ENCODE assay signal across 8 cellular contexts in genomic region chr12:107903377-107904061, GRCh38.
A peak's percentile ranks its signal among the peaks of the same experiment; 100 is the strongest.
DNase-seq lines count a peak whose midpoint lies in the region; ATAC-seq and TF ChIP-seq lines count a peak whose summit lies in the region.

No MANE protein-coding gene starts in this region.

- no peaks in the 10 kb centered on the region for H3K9me3 ChIP-seq in mucosa of descending colon
- no peaks in the 10 kb centered on the region for H3K9me3 ChIP-seq in thoracic aorta

- ATAC-seq in GM19468 (IDR thresholded peaks at IDR 0.05; ENCODE audit: extremely low read depth, unreplicated experiment) (peak; percentile 45), HG03521 (IDR thresholded peaks at IDR 0.05; ENCODE audit: unreplicated experiment) (peak; percentile 93), mucosa of descending colon (peak; percentile 97), thoracic aorta (ENCODE audit: insufficient number of reproducible peaks, low FRiP score, low read depth) (no peak)

- H3K4me3 Mint-ChIP-seq in chondrocyte (ENCODE audit: unreplicated experiment), result peak overlapping the region; percentile 61

- H3K27me3 ChIP-seq in GM06990 (replicated peaks; ENCODE audit: control insufficient read depth, insufficient read depth, low read length) (no peaks in the 10 kb centered on the region; the same call in 1 of the 2 replicates), thoracic aorta (replicated peaks; ENCODE audit: insufficient read depth) (no peaks in the 10 kb centered on the region)

- H3K4me1 ChIP-seq in mucosa of descending colon (ENCODE audit: low read depth) (peaks cover 7% of the 10 kb centered on the region), thoracic aorta (ENCODE audit: control insufficient read depth in 1 of 2, low read depth in 2 of 2) (peaks cover 5 to 6% of the 10 kb centered on the region in 2 donors)

- peaks cover 12% of the 10 kb centered on the region for H3K4me1 Mint-ChIP-seq in chondrocyte (ENCODE audit: low read depth)

- peak overlapping the region; percentile 69 for H3K4me3 ChIP-seq in GM06990 (replicated peaks; ENCODE audit: low read depth, low read length)
- H3K4me3 ChIP-seq in mucosa of descending colon, result no peak overlapping the region
- peak overlapping the region; percentile 66 for H3K4me3 ChIP-seq in thoracic aorta

- H3K27ac ChIP-seq in RWPE1 (no peak overlapping the region), thoracic aorta (no peak overlapping the region)

- H3K9me3 Mint-ChIP-seq in chondrocyte (ENCODE audit: low read depth), result peaks cover 2% of the 10 kb centered on the region

- TF ChIP-seq CTCF in GM06990 (IDR thresholded peaks at IDR 0.05; ENCODE audit: insufficient read depth, low read length, poor library complexity, severe bottlenecking) (no peak), RWPE1 (conservative IDR thresholded peaks at IDR 0.05; ENCODE audit: low read depth) (no peak), chondrocyte (IDR thresholded peaks at IDR 0.05) (no peak), mucosa of descending colon (IDR thresholded peaks at IDR 0.05) (no peak), thoracic aorta (IDR thresholded peaks at IDR 0.05) (no peak)

- POLR2A ChIA-PET in RWPE1 (lab: Yijun Ruan, JAX; ENCODE audit: low non-redundant PET), result no interaction called here

- intact Hi-C loops in mucosa of descending colon (cut with DNase I, micrococcal nuclease), result no loop called here

- peak; percentile 93 for DNase-seq in GM06990 (ENCODE audit: extremely low read depth, insufficient read length)
- DNase-seq in RWPE1 (ENCODE audit: low spot score), result peak; percentile 59
- no peak for DNase-seq in chondrocyte (ENCODE audit: low spot score)
- DNase-seq in mucosa of descending colon, result peak; percentile 85 to 89 (median 88)
- no peak for DNase-seq in thoracic aorta (ENCODE audit: low spot score)
- no peak for DNase-seq in effector CD8-positive, alpha-beta T cell (lab: John Stamatoyannopoulos, UW)

- no peaks in the 10 kb centered on the region for H3K36me3 ChIP-seq in GM06990 (ENCODE audit: control insufficient read depth, insufficient read depth, low read length)
- H3K36me3 ChIP-seq in mucosa of descending colon (ENCODE audit: low read depth), result no peaks in the 10 kb centered on the region
- no peaks in the 10 kb centered on the region for H3K36me3 ChIP-seq in thoracic aorta

- CTCF ChIA-PET in RWPE1 (lab: Yijun Ruan, JAX), result interaction anchor here (1.1 kb wide), 1 partner anchor 15 kb away, joined by 3 read pairs; no protein-coding TSS in a partner anchor

- peaks cover 1% of the 10 kb centered on the region for H3K36me3 Mint-ChIP-seq in chondrocyte (ENCODE audit: low read depth)

- peaks cover 29% of the 10 kb centered on the region for H3K27me3 Mint-ChIP-seq in chondrocyte (ENCODE audit: low read depth)

- H3K27ac Mint-ChIP-seq in chondrocyte (ENCODE audit: unreplicated experiment), result no peak overlapping the region

Comparison
In these comparisons a context has a peak if more than half of its experiments do, and no peak if none do; other contexts are left out.
1. DNase-seq: peak in GM06990 (single experiment), RWPE1 (single experiment) and mucosa of descending colon (3 of 3); none in chondrocyte (single experiment), thoracic aorta (single experiment) and effector CD8-positive, alpha-beta T cell (single experiment).